29 cellular contexts compared by ENCODE assay signal in the genomic region with DNA sequence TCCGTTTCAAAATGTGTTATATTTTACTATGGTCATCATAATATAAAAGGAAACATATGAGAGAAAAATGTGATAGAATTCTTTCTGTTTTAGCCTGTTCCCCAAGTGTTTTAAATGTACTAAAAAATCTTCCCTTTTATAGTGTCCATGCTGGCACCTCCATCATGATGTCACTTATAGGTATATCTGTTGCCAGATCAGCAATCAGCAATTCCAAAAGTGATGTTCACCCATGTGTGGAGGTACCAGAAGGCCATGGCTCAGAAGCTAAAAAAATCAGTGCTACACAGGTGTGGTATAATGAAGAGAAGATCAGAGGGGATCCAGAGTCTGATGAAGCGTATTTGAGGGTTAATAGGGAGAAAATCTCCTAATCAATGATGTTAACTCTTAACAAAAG. TPM values are rescaled to one million over a fixed set of nuclear protein-coding genes. Genes with fewer than 3 reads are reported as not detected.
DNase-seq lines count a peak whose midpoint lies in the region; ATAC-seq, FAIRE-seq and TF ChIP-seq lines count a peak whose summit lies in the region.
"Had no signal": no experiment of that assay in that cellular context is flagged by ENCODE, and none has a peak within 500 bp of the region (broad histone marks: within the 10 kb centered on the region; RNA-seq: fewer than 3 reads in every experiment).

No MANE protein-coding gene starts in this region.

- peaks cover 35% of the 10 kb centered on the region for H3K36me3 Mint-ChIP-seq in T-helper 1 cell treated with Interleukin-12 subunit alpha and Interleukin-12 subunit beta and Interleukin-4 antibody, amounts not matched to agents 30 μg/mL and 1 μg/mL, for 36 hours (ENCODE audit: low read depth)
- H3K36me3 Mint-ChIP-seq: neural progenitor cell had no signal

- peak overlapping the region; percentile 61 for H3K4me3 Mint-ChIP-seq in T-helper 1 cell treated with Interleukin-12 subunit alpha and Interleukin-12 subunit beta and Interleukin-4 antibody, amounts not matched to agents 30 μg/mL and 1 μg/mL, for 36 hours
- H3K4me3 Mint-ChIP-seq: CD4-positive, alpha-beta T cell; neural progenitor cell had no signal

- H2AFZ ChIP-seq in OCI-LY7 (ENCODE audit: low read length) = peak overlapping the region; percentile 80; the same call in 1 of the 2 replicates
- H2AFZ ChIP-seq: neural progenitor cell had no signal

- peaks cover 53% of the 10 kb centered on the region for H3K4me1 Mint-ChIP-seq in T-helper 1 cell treated with Interleukin-12 subunit alpha and Interleukin-12 subunit beta and Interleukin-4 antibody, amounts not matched to agents 30 μg/mL and 1 μg/mL, for 36 hours (ENCODE audit: low read depth)

- peak overlapping the region; percentile 54 for H3K27ac Mint-ChIP-seq in T-helper 1 cell treated with Interleukin-12 subunit alpha and Interleukin-12 subunit beta and Interleukin-4 antibody, amounts not matched to agents 30 μg/mL and 1 μg/mL, for 36 hours
- H3K27ac Mint-ChIP-seq: CD4-positive, alpha-beta T cell; neural progenitor cell had no signal

- H3K27me3 Mint-ChIP-seq in T-helper 1 cell treated with Interleukin-12 subunit alpha and Interleukin-12 subunit beta and Interleukin-4 antibody, amounts not matched to agents 30 μg/mL and 1 μg/mL, for 36 hours (ENCODE audit: low read depth) = no peaks in the 10 kb centered on the region
- H3K27me3 Mint-ChIP-seq: CD4-positive, alpha-beta T cell had no signal

- peaks cover 60% of the 10 kb centered on the region for H3K4me1 ChIP-seq in DOHH2 (ENCODE audit: control insufficient read depth, low read length)
- peaks cover 41% of the 10 kb centered on the region for H3K4me1 ChIP-seq in OCI-LY7 (ENCODE audit: insufficient read depth, low read length, poor library complexity, severe bottlenecking)
- H3K4me1 ChIP-seq in right lobe of liver = no peaks in the 10 kb centered on the region
- no peaks in the 10 kb centered on the region for H3K4me1 ChIP-seq in small intestine (ENCODE audit: control insufficient read depth in 2 of 2, insufficient read depth in 1 of 2, low read depth in 1 of 2, low read length in 1 of 2)
- H3K4me1 ChIP-seq: SJCRH30, transverse colon had no signal

- H3K4me3 ChIP-seq in DOHH2 (ENCODE audit: low read length) = peak overlapping the region; percentile 58
- peak overlapping the region; percentile 73 for H3K4me3 ChIP-seq in OCI-LY7 (ENCODE audit: low read depth, low read length, poor library complexity, severe bottlenecking)
- H3K4me3 ChIP-seq in right lobe of liver = no peak overlapping the region
- H3K4me3 ChIP-seq in small intestine (ENCODE audit: low read depth in 1 of 2, low read length in 2 of 2) = no peak overlapping the region
- H3K4me3 ChIP-seq: neural progenitor cell, SJCRH30, transverse colon had no signal

- no peak for FAIRE-seq in small intestine (lab: Jason Lieb, UNC)
- FAIRE-seq: HTR-8/SVneo, keratinocyte, RCC 7860 had no signal

- peak overlapping the region; percentile 62 for H3K27ac ChIP-seq in DOHH2 (ENCODE audit: low read depth, low read length)
- peak overlapping the region; percentile 77 for H3K27ac ChIP-seq in OCI-LY7 (ENCODE audit: low read depth, low read length, poor library complexity, severe bottlenecking)
- no peak overlapping the region for H3K27ac ChIP-seq in right lobe of liver
- H3K27ac ChIP-seq in small intestine (ENCODE audit: low read depth in 1 of 2, low read length in 1 of 2) = no peak overlapping the region
- H3K27ac ChIP-seq: KMS-11, neural progenitor cell, SJCRH30 had no signal

- no TSS peak for BruUV-seq in OCI-LY7 (replicated peaks; lab: Mats Ljungman, UMichigan)

- H3K4me2 ChIP-seq in DOHH2 (ENCODE audit: low read length) = peak overlapping the region; percentile 66
- H3K4me2 ChIP-seq in OCI-LY7 (ENCODE audit: low read length) = peak overlapping the region; percentile 78
- H3K4me2 ChIP-seq: neural progenitor cell had no signal

- H3K79me2 ChIP-seq in DOHH2 (ENCODE audit: control insufficient read depth, low read length) (no peaks in the 10 kb centered on the region), OCI-LY7 (ENCODE audit: insufficient read depth, low read depth, low read length) (peaks cover 41% of the 10 kb centered on the region)

- no peaks in the 10 kb centered on the region for H3K36me3 ChIP-seq in DOHH2 (ENCODE audit: control insufficient read depth, low read length)
- no peaks in the 10 kb centered on the region for H3K36me3 ChIP-seq in OCI-LY7 (ENCODE audit: insufficient read depth, low read length)
- no peaks in the 10 kb centered on the region for H3K36me3 ChIP-seq in right lobe of liver
- H3K36me3 ChIP-seq in small intestine (ENCODE audit: control insufficient read depth in 2 of 2, insufficient read depth in 2 of 2, low read length in 2 of 2) = no peaks in the 10 kb centered on the region
- H3K36me3 ChIP-seq: neural progenitor cell, SJCRH30, transverse colon had no signal

- POLR2A ChIA-PET in OCI-LY7 (lab: Charles Lee) = interaction anchor here (0.5 to 1.4 kb wide), 10 partner anchors 8 to 132 kb away, joined by 3 to 7 read pairs (median 3); partner anchors contain the start of gene CPOX

- H3K9me3 ChIP-seq in DOHH2 (ENCODE audit: control insufficient read depth, insufficient read depth, low read length) = no peaks in the 10 kb centered on the region
- H3K9me3 ChIP-seq in OCI-LY7 (ENCODE audit: low read length) = no peaks in the 10 kb centered on the region
- no peaks in the 10 kb centered on the region for H3K9me3 ChIP-seq in right lobe of liver
- no peaks in the 10 kb centered on the region for H3K9me3 ChIP-seq in small intestine (ENCODE audit: control insufficient read depth, low read depth)
- H3K9me3 ChIP-seq: SJCRH30, transverse colon had no signal

- no peaks in the 10 kb centered on the region for H3K9me3 Mint-ChIP-seq in T-helper 1 cell treated with Interleukin-12 subunit alpha and Interleukin-12 subunit beta and Interleukin-4 antibody, amounts not matched to agents 30 μg/mL and 1 μg/mL, for 36 hours
- H3K9me3 Mint-ChIP-seq: CD4-positive, alpha-beta T cell; neural progenitor cell had no signal

- TF ChIP-seq POLR2A in right lobe of liver (IDR thresholded peaks at IDR 0.05) = no peak

- CTCF ChIA-PET in OCI-LY7 (lab: Charles Lee; ENCODE audit: unreplicated experiment) = no interaction called here

- 84% methylated on average over 2 of the region's 2 CpGs for WGBS in right lobe of liver (ENCODE audit: insufficient coverage, low coverage, low lambda C conversion rate, missing lambda C conversion rate)
- 83 to 93% (median 89%) methylated on average over 2 of the region's 2 CpGs for WGBS in small intestine, 3 donors

- intact Hi-C loops in OCI-LY7 (cut with micrococcal nuclease; ENCODE audit: unreplicated experiment) = no loop called here
- intact Hi-C loops in right lobe of liver (cut with DNase I) = no loop called here

- H3K9me2 ChIP-seq in DOHH2 (replicated peaks; ENCODE audit: control insufficient read depth, low read length) = no peaks in the 10 kb centered on the region
- no peaks in the 10 kb centered on the region for H3K9me2 ChIP-seq in OCI-LY7 (ENCODE audit: insufficient read depth, low read length)

- no peaks in the 10 kb centered on the region for H4K20me1 ChIP-seq in DOHH2 (ENCODE audit: control insufficient read depth, insufficient read depth, low read depth, low read length)
- no peaks in the 10 kb centered on the region for H4K20me1 ChIP-seq in OCI-LY7 (ENCODE audit: insufficient read depth, low read length)

- ATAC-seq in GM18909 (IDR thresholded peaks at IDR 0.05; ENCODE audit: poor library complexity, unreplicated experiment) (peak; percentile 26), right lobe of liver (no peak)
- ATAC-seq: sciatic nerve had no signal

- H3K27me3 ChIP-seq in DOHH2 (ENCODE audit: control insufficient read depth, low read length) = no peaks in the 10 kb centered on the region
- H3K27me3 ChIP-seq in right lobe of liver = no peaks in the 10 kb centered on the region
- no peaks in the 10 kb centered on the region for H3K27me3 ChIP-seq in small intestine (ENCODE audit: control insufficient read depth in 2 of 2, insufficient read depth in 2 of 2, low read length in 2 of 2)
- H3K27me3 ChIP-seq: SJCRH30, transverse colon had no signal

- peaks cover 19% of the 10 kb centered on the region; the same call in 1 of the 2 replicates for H3F3A ChIP-seq in DOHH2 (ENCODE audit: control insufficient read depth, insufficient read depth)

- TF ChIP-seq CTCF in DOHH2 (IDR thresholded peaks at IDR 0.05; ENCODE audit: low read depth, low read length, poor library complexity, severe bottlenecking) = no peak
- TF ChIP-seq CTCF in OCI-LY7 (conservative IDR thresholded peaks at IDR 0.05; ENCODE audit: low read length) = no peak
- no peak for TF ChIP-seq CTCF in right lobe of liver (IDR thresholded peaks at IDR 0.05)

- no peak for DNase-seq in T-helper 1 cell
- no peak for DNase-seq in OCI-LY7 (ENCODE audit: low spot score)
- DNase-seq in right lobe of liver = no peak
- no peak for DNase-seq in stimulated activated CD4-positive, alpha-beta T cell treated with anti-CD3 and anti-CD28 coated beads, Interleukin-4, amount 100 ng/mL, for 1 hour
- DNase-seq in small intestine = no peak
- DNase-seq: 8988T; activated CD4-positive, alpha-beta T cell treated with anti-CD3 and anti-CD28 coated beads, Interleukin-2, amount 50 U/mL, for 1 hour; activated naive CD4-positive, alpha-beta T cell treated with Interleukin-2 at 50 U/mL for 16 hours; amniotic stem cell; CD4-positive, alpha-beta T cell; EL; glutamatergic neuron; NCI-H1436 treated with DMSO at 0.1 percent for 48 hours; NCI-H524; posterior cingulate gyrus; SJCRH30; transverse colon had no signal

RNA-seq across cellular contexts. Expression of gene GPR15, which starts 1.1 kb away (rescaled TPM):
- 18.8 and 32.0 TPM in 2 replicates for total RNA-seq in OCI-LY7 (2014; rRNA removed; shearing (Covaris generic))
- total RNA-seq in OCI-LY7 (2022) (29.8 and 42.6 TPM in 2 replicates), right lobe of liver (not detected)
- polyA plus RNA-seq in small intestine = under 1 TPM in 2 of 3 donors, not detected in 1; 0.16 to 0.54 TPM
- total RNA-seq: lower leg skin, SJCRH30 had no signal
- polyA plus RNA-seq: keratinocyte had no signal

RNA-seq across cellular contexts. Expression of gene CLDND1, which starts 8.0 kb away (rescaled TPM):
- total RNA-seq in OCI-LY7 (2014; rRNA removed; shearing (Covaris generic)) = 70.7 and 78.0 TPM in 2 replicates
- 80.4 and 87.8 TPM in 2 replicates for total RNA-seq in OCI-LY7 (2022)
- 10 to 100 TPM; 26.1 to 44.8 (median 34.9) TPM for total RNA-seq in right lobe of liver
- 10 to 100 TPM; 30.8 to 64.9 (median 38.8) TPM for polyA plus RNA-seq in small intestine

RNA-seq across cellular contexts. Expression of gene OR5K2, which starts 33.2 kb away (rescaled TPM):
- not detected in 2 replicates for total RNA-seq in OCI-LY7 (2014; rRNA removed; shearing (Covaris generic))
- not detected in 2 replicates for total RNA-seq in OCI-LY7 (2022)
- total RNA-seq in right lobe of liver = not detected
- not detected for polyA plus RNA-seq in small intestine
- total RNA-seq: CD4-positive, alpha-beta T cell; lower leg skin; mucosa of gallbladder; sciatic nerve; T-helper 1 cell treated with Interleukin-12 subunit alpha and Interleukin-12 subunit beta and Interleukin-4 antibody, amounts not matched to agents 30 ng/mL and 1 ng/mL, for 36 hours; transverse colon had no signal
- polyA plus RNA-seq: keratinocyte had no signal

Comparison
In these comparisons a context has a peak if more than half of its experiments do, and no peak if none do; other contexts are left out.
1. H3K27ac ChIP-seq: peak in DOHH2 (single experiment) and OCI-LY7 (single experiment); none in right lobe of liver (0 of 3) and small intestine (0 of 2).
2. H3K4me3 ChIP-seq: peak in DOHH2 (single experiment) and OCI-LY7 (single experiment); none in right lobe of liver (0 of 3) and small intestine (0 of 2).
3. RNA of gene GPR15, which starts 1.1 kb away (total RNA-seq): 18.8 to 42.6 TPM in OCI-LY7; not detected in right lobe of liver; every median in the first group is over 10 times any median in the second.